In the genomic region with DNA sequence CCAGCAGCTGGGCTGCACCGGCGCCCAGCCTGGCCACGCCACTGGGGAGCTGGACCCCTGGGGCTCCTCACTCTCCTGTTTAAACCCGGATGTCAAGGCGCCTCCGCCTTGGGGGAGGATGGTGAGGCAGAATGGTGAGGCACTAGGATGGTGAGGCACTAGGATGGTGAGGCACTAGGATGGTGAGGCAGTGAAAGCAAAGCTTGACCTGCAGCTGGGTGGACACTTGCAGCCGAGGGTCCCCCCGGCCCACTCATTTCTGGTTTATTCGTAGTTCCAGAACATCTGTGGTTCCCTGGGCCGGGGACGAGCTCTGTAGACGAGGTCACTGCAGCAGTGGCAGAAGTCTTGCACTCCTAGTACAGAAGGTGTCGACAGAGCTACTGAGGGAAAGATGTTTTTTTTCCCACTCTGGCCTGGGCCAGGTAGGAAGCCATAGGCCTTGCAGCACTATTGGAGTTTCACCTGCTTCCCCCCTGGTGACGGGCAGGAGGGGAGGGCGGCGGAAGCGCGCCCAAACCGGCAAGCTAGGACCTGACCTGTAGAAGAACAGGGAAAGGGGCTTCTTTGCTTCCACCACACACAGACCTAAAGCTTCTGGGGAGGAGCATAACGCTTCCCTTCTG, we compare ENCODE assay signal across 15 cellular contexts. TPM values are rescaled to one million over a fixed set of nuclear protein-coding genes. Genes with fewer than 3 reads are reported as not detected.
DNase-seq lines count a peak whose midpoint lies in the region; ATAC-seq, FAIRE-seq and TF ChIP-seq lines count a peak whose summit lies in the region.
"Had no signal": no experiment of that assay in that cellular context is flagged by ENCODE, and none has a peak within 500 bp of the region (broad histone marks: within the 10 kb centered on the region; RNA-seq: fewer than 3 reads in every experiment).

No MANE protein-coding gene starts in this region.

- H3K36me3 ChIP-seq in H1 (ENCODE audit: control insufficient read depth in 2 of 4, insufficient read depth in 4 of 4, low read length in 3 of 4) = peaks cover 0 to 7% (median 0%) of the 10 kb centered on the region in 4 experiments; a peak in 1 of 8 replicates
- no peaks in the 10 kb centered on the region for H3K36me3 ChIP-seq in mucosa of descending colon (ENCODE audit: low read depth)
- H3K36me3 ChIP-seq in urinary bladder (ENCODE audit: insufficient read depth) = no peaks in the 10 kb centered on the region

- no peak overlapping the region for H2AK5ac ChIP-seq in H1 (ENCODE audit: low read depth, low read length)

- H3K27me3 Mint-ChIP-seq in IgD-negative memory B cell = peaks cover 66% of the 10 kb centered on the region
- peaks cover 62% of the 10 kb centered on the region for H3K27me3 Mint-ChIP-seq in activated naive CD4-positive, alpha-beta T cell treated with anti-CD3 and anti-CD28 coated beads for 36 hours (ENCODE audit: low read depth)

- no peak for FAIRE-seq in H1 (lab: Jason Lieb, UNC)
- FAIRE-seq: G401.6 had no signal

- H3K4me1 ChIP-seq in H1 (replicated peaks in 1 of 4; ENCODE audit: control insufficient read depth in 3 of 4, insufficient read depth in 4 of 4, low read length in 3 of 4) (peaks cover 0 to 21% (median 15%) of the 10 kb centered on the region in 4 experiments; a peak in 5 of 7 replicates), mucosa of descending colon (ENCODE audit: low read depth) (peaks cover 12% of the 10 kb centered on the region), urinary bladder (ENCODE audit: insufficient read depth) (peaks cover 5% of the 10 kb centered on the region)

- no peak for TF ChIP-seq POLR2A in H1 (IDR thresholded peaks at IDR 0.05; ENCODE audit: control extremely low read depth in 1 of 2, low read depth in 2 of 2, low read length in 2 of 2)

- no peak overlapping the region for H4K91ac ChIP-seq in H1 (replicated peaks; ENCODE audit: insufficient read length, low read length)

- H2BK20ac ChIP-seq in H1 (ENCODE audit: low read length) = no peak overlapping the region

- intact Hi-C loops in mucosa of descending colon (cut with DNase I, micrococcal nuclease) = no loop called here
- intact Hi-C loops in activated naive CD4-positive, alpha-beta T cell treated with anti-CD3 and anti-CD28 coated beads for 36 hours (cut with micrococcal nuclease) = loop anchor here (10.0 kb wide), 1 partner anchor 811 kb away; the partner anchor contains the start of gene LHX1

- H3K27ac ChIP-seq in H1 (ENCODE audit: low read depth, low read length) (no peak overlapping the region), urinary bladder (ENCODE audit: low read depth) (no peak overlapping the region)
- H3K27ac ChIP-seq: psoas muscle had no signal

- TF ChIP-seq EP300 in H1 (IDR thresholded peaks at IDR 0.05; ENCODE audit: borderline replicate concordance in 1 of 2, low read depth in 2 of 2, low read length in 2 of 2) = no peak

- H3K4me2 ChIP-seq in H1 (ENCODE audit: insufficient read depth in 1 of 2, low read depth in 2 of 2, low read length in 2 of 2) = peak overlapping the region; percentile 87 to 94

- CTCF ChIA-PET in H1 (lab: Charles Lee; ENCODE audit: partially characterized antibody) = interaction anchor here (0.8 to 3.2 kb wide), 10 partner anchors 9 to 99 kb away, joined by 3 to 17 read pairs (median 4); no protein-coding TSS in a partner anchor
- CTCF ChIA-PET in activated naive CD4-positive, alpha-beta T cell treated with anti-CD3 and anti-CD28 coated beads for 36 hours (lab: Charles Lee) = interaction anchor here (0.7 to 1.8 kb wide), 2 partner anchors 24 to 42 kb away, joined by 3 to 9 read pairs; no protein-coding TSS in a partner anchor

- H3K27ac Mint-ChIP-seq in IgD-negative memory B cell = peak overlapping the region in 1 of 3 donors; percentile 33
- no peak overlapping the region for H3K27ac Mint-ChIP-seq in activated naive CD4-positive, alpha-beta T cell treated with anti-CD3 and anti-CD28 coated beads for 36 hours
- H3K27ac Mint-ChIP-seq: activated CD4-positive, alpha-beta T cell treated with anti-CD3 and anti-CD28 coated beads, Interleukin-2, amount 10 ng/mL, durations not matched to agents 7 days and 5 days; CD4-positive, alpha-beta T cell; stimulated activated effector memory CD8-positive, alpha-beta T cell treated with anti-CD3 and anti-CD28 coated beads, Interleukin-12 subunit alpha, Interleukin-12 subunit beta, amount 100 ng/mL, for 72 hours had no signal

- H4K20me1 ChIP-seq in H1 (replicated peaks in 1 of 2; ENCODE audit: control insufficient read depth in 1 of 2, insufficient read depth in 2 of 2, low read length in 2 of 2) = no peaks in the 10 kb centered on the region

- DNase-seq in H1 (ENCODE audit: low read depth in 1 of 2, low spot score in 2 of 2) = no peak
- DNase-seq in mucosa of descending colon = peak in 2 of 3 donors; percentile 35 to 46
- DNase-seq in activated naive CD4-positive, alpha-beta T cell treated with anti-CD3 and anti-CD28 coated beads for 36 hours = no peak
- DNase-seq: activated CD4-positive, alpha-beta T cell treated with anti-CD3 and anti-CD28 coated beads, Interleukin-2, amount 10 ng/mL, durations not matched to agents 7 days and 5 days; CD4-positive, alpha-beta T cell; NCI-H1105; NCI-H345; psoas muscle; stimulated activated CD4-positive, alpha-beta T cell treated with anti-CD3 and anti-CD28 coated beads, Interleukin-4, amount 100 ng/mL, for 1 hour had no signal

- no peaks in the 10 kb centered on the region for H3K9me3 Mint-ChIP-seq in IgD-negative memory B cell
- H3K9me3 Mint-ChIP-seq in activated naive CD4-positive, alpha-beta T cell treated with anti-CD3 and anti-CD28 coated beads for 36 hours = no peaks in the 10 kb centered on the region
- H3K9me3 Mint-ChIP-seq: activated CD4-positive, alpha-beta T cell treated with anti-CD3 and anti-CD28 coated beads, Interleukin-2, amount 10 ng/mL, durations not matched to agents 7 days and 5 days; CD4-positive, alpha-beta T cell; stimulated activated effector memory CD8-positive, alpha-beta T cell treated with anti-CD3 and anti-CD28 coated beads, Interleukin-12 subunit alpha, Interleukin-12 subunit beta, amount 100 ng/mL, for 72 hours had no signal

- H3K9ac ChIP-seq in H1 (replicated peaks in 1 of 4; ENCODE audit: extremely low read depth in 1 of 4, low read depth in 3 of 4, low read length in 3 of 4) = no peak overlapping the region

- TF ChIP-seq RAD21 in H1 (IDR thresholded peaks at IDR 0.05 in 1 of 2, conservative IDR thresholded peaks at IDR 0.05 in 1 of 2; ENCODE audit: low read depth in 2 of 2, low read length in 2 of 2) = no peak

- H4K5ac ChIP-seq in H1 (ENCODE audit: insufficient read length, low read depth, low read length) = no peak overlapping the region

- WGBS in H1 (ENCODE audit: extremely low coverage in 1 of 2, insufficient coverage in 1 of 2, insufficient read length in 1 of 2, insufficient replicate concordance in 2 of 2, low coverage in 1 of 2, low lambda C conversion rate in 2 of 2, missing lambda C conversion rate in 1 of 2), 2 experiments = 34% methylated on average over 20 of the region's 20 CpGs; no CpG with 5 or more reads in 1 of the 2 experiments
- 22% methylated on average over 20 of the region's 20 CpGs for WGBS in urinary bladder

- H3K23me2 ChIP-seq in H1 (ENCODE audit: low read depth, low read length) = peaks cover 18% of the 10 kb centered on the region; the same call in 1 of the 2 replicates

- no peaks in the 10 kb centered on the region for H3K79me1 ChIP-seq in H1 (ENCODE audit: low read depth, low read length)

- ATAC-seq in mucosa of descending colon (peak; percentile 5), HG03139 (IDR thresholded peaks at IDR 0.05; ENCODE audit: unreplicated experiment) (no peak), GM21619 (IDR thresholded peaks at IDR 0.05; ENCODE audit: unreplicated experiment) (no peak)
- ATAC-seq: psoas muscle; stimulated activated effector memory CD8-positive, alpha-beta T cell treated with anti-CD3 and anti-CD28 coated beads, Interleukin-12 subunit alpha, Interleukin-12 subunit beta, amount 100 ng/mL, for 72 hours had no signal

- H3K14ac ChIP-seq in H1 (ENCODE audit: insufficient read length) = no peak overlapping the region

- peaks cover 17 to 21% (median 20%) of the 10 kb centered on the region in 3 donors for H3K4me1 Mint-ChIP-seq in IgD-negative memory B cell
- peaks cover 21% of the 10 kb centered on the region for H3K4me1 Mint-ChIP-seq in activated naive CD4-positive, alpha-beta T cell treated with anti-CD3 and anti-CD28 coated beads for 36 hours (ENCODE audit: low read depth)

- no peak overlapping the region for H3K23ac ChIP-seq in H1 (ENCODE audit: insufficient read length)

- H3K27me3 ChIP-seq in H1 (replicated peaks in 1 of 4; ENCODE audit: control insufficient read depth in 3 of 4, extremely low read depth in 1 of 4, insufficient read depth in 3 of 4, low read length in 3 of 4) = peaks cover 60 to 79% (median 73%) of the 10 kb centered on the region in 4 experiments

- H3K4me3 ChIP-seq in H1 (ENCODE audit: extremely low read depth in 1 of 4, insufficient read depth in 2 of 4, low read depth in 3 of 4, low read length in 4 of 4) (peak overlapping the region in 3 of 4 experiments; percentile 47 to 69 (median 48); a peak in 4 of 8 replicates), mucosa of descending colon (peak overlapping the region; percentile 44), urinary bladder (ENCODE audit: low read depth, low read length) (peak overlapping the region; percentile 1)
- H3K4me3 ChIP-seq: psoas muscle had no signal

- H3K9me3 ChIP-seq in H1 (ENCODE audit: insufficient read depth in 2 of 2, low read depth in 1 of 2, low read length in 1 of 2) = no peaks in the 10 kb centered on the region
- no peaks in the 10 kb centered on the region for H3K9me3 ChIP-seq in mucosa of descending colon
- H3K9me3 ChIP-seq: psoas muscle had no signal

- no peak overlapping the region for H3K4ac ChIP-seq in H1 (replicated peaks; ENCODE audit: insufficient read length, low read depth, low read length)

- H2AFZ ChIP-seq in H1 (ENCODE audit: low read length) = no peak overlapping the region

- POLR2A ChIA-PET in H1 (lab: Charles Lee; ENCODE audit: partially characterized antibody) = interaction anchor here (0.7 kb wide), 1 partner anchor 1937 kb away, joined by 3 read pairs; the partner anchor contains the start of gene TAF15

- no peaks in the 10 kb centered on the region for H3K36me3 Mint-ChIP-seq in IgD-negative memory B cell
- H3K36me3 Mint-ChIP-seq in activated naive CD4-positive, alpha-beta T cell treated with anti-CD3 and anti-CD28 coated beads for 36 hours (ENCODE audit: low read depth) = no peaks in the 10 kb centered on the region
- H3K36me3 Mint-ChIP-seq: stimulated activated effector memory CD8-positive, alpha-beta T cell treated with anti-CD3 and anti-CD28 coated beads, Interleukin-12 subunit alpha, Interleukin-12 subunit beta, amount 100 ng/mL, for 72 hours had no signal

- no peak overlapping the region for H2BK120ac ChIP-seq in H1 (replicated peaks; ENCODE audit: low read depth, low read length)

- H3K18ac ChIP-seq in H1 (ENCODE audit: extremely low read depth, low read length) = no peak overlapping the region; the same call in 1 of the 2 replicates

- no peaks in the 10 kb centered on the region for H3K79me2 ChIP-seq in H1 (ENCODE audit: control insufficient read depth in 1 of 2, insufficient read depth in 2 of 2, low read length in 2 of 2)

- TF ChIP-seq CTCF in H1 (IDR thresholded peaks at IDR 0.05; ENCODE audit: control extremely low read depth in 1 of 3, insufficient read depth in 1 of 3, low read depth in 1 of 3, low read length in 3 of 3) (no peak), mucosa of descending colon (IDR thresholded peaks at IDR 0.05) (no peak)

- no peak overlapping the region for H2BK15ac ChIP-seq in H1 (ENCODE audit: low read length)

- no peak overlapping the region for H2BK12ac ChIP-seq in H1 (ENCODE audit: low read depth, low read length)

- no peak overlapping the region for H4K8ac ChIP-seq in H1 (ENCODE audit: extremely low read depth, insufficient read depth, low read length)

- H3K56ac ChIP-seq in H1 (replicated peaks; ENCODE audit: insufficient read length, low read depth, low read length) = no peak overlapping the region

- H2BK5ac ChIP-seq in H1 (ENCODE audit: low read depth, low read length) = no peak overlapping the region

- peak overlapping the region; percentile 66 to 97 (median 86) for H3K4me3 Mint-ChIP-seq in IgD-negative memory B cell
- H3K4me3 Mint-ChIP-seq in activated naive CD4-positive, alpha-beta T cell treated with anti-CD3 and anti-CD28 coated beads for 36 hours = no peak overlapping the region
- H3K4me3 Mint-ChIP-seq: activated CD4-positive, alpha-beta T cell treated with anti-CD3 and anti-CD28 coated beads, Interleukin-2, amount 10 ng/mL, durations not matched to agents 7 days and 5 days had no signal

RNA-seq across cellular contexts. Expression of gene HNF1B, which starts 1.1 kb away (rescaled TPM):
- polyA plus RNA-seq in IgD-negative memory B cell (not detected), H1 (2011; rRNA removed) (0.28 and 0.30 TPM in 2 replicates), urinary bladder (1.5 TPM)
- total RNA-seq in H1 (2021; fragmentation: NEBNext Ultra II Directional; extraction: Animal tissue kit (Norgen Biotek cat#: 25700)) = 0.13 TPM in 1 of 2 replicates, not detected in the other
- polyA plus RNA-seq in H1 (2011; cell fraction: cytosol; rRNA removed) = 0.17 TPM
- 0.40 TPM for polyA plus RNA-seq in H1 (2011; cell fraction: nucleus; rRNA removed)
- 0.17 to 0.58 TPM (median 0.27 TPM) in 4 replicates for polyA plus RNA-seq in H1 (2012, experiment 1 of 2)
- 0.17 TPM for polyA plus RNA-seq in H1 (2012, experiment 2 of 2)
- polyA plus RNA-seq in H1 (2013, experiment 1 of 2) = 0.12 TPM
- polyA plus RNA-seq in H1 (2013, experiment 2 of 2) = 0.11 TPM
- 0.20 and 0.22 TPM in 2 replicates for polyA minus RNA-seq in H1 (2011; rRNA and poly(A)+ RNA removed)
- polyA minus RNA-seq in H1 (2011; cell fraction: cytosol; rRNA and poly(A)+ RNA removed) = not detected
- polyA minus RNA-seq in H1 (2011; cell fraction: nucleus; rRNA and poly(A)+ RNA removed) = not detected
- total RNA-seq in mucosa of descending colon (10 to 100 TPM; 21.1 to 54.6 (median 34.8) TPM), urinary bladder (0.74 TPM)
- not detected for total RNA-seq in activated naive CD4-positive, alpha-beta T cell treated with anti-CD3 and anti-CD28 coated beads for 36 hours
- total RNA-seq: CD4-positive, alpha-beta T cell; psoas muscle had no signal

Comparison
In these comparisons a context has a peak if more than half of its experiments do, and no peak if none do; other contexts are left out.
1. DNase-seq: peak in mucosa of descending colon (2 of 3); none in H1 (0 of 2) and activated naive CD4-positive, alpha-beta T cell treated with anti-CD3 and anti-CD28 coated beads for 36 hours (single experiment).
2. RNA of gene HNF1B, which starts 1.1 kb away (total RNA-seq): 21.1 to 54.6 TPM in mucosa of descending colon; 0.74 TPM in urinary bladder (single experiment), 0.13 TPM in H1 and not detected in activated naive CD4-positive, alpha-beta T cell treated with anti-CD3 and anti-CD28 coated beads for 36 hours; every median in the first group is over 10 times any median in the second.
3. Peak in every context shown above with its lines, with median percentiles within 50 percentile points of each other: H3K4me3 ChIP-seq.